8 cellular contexts compared by ENCODE assay signal in the genomic region with DNA sequence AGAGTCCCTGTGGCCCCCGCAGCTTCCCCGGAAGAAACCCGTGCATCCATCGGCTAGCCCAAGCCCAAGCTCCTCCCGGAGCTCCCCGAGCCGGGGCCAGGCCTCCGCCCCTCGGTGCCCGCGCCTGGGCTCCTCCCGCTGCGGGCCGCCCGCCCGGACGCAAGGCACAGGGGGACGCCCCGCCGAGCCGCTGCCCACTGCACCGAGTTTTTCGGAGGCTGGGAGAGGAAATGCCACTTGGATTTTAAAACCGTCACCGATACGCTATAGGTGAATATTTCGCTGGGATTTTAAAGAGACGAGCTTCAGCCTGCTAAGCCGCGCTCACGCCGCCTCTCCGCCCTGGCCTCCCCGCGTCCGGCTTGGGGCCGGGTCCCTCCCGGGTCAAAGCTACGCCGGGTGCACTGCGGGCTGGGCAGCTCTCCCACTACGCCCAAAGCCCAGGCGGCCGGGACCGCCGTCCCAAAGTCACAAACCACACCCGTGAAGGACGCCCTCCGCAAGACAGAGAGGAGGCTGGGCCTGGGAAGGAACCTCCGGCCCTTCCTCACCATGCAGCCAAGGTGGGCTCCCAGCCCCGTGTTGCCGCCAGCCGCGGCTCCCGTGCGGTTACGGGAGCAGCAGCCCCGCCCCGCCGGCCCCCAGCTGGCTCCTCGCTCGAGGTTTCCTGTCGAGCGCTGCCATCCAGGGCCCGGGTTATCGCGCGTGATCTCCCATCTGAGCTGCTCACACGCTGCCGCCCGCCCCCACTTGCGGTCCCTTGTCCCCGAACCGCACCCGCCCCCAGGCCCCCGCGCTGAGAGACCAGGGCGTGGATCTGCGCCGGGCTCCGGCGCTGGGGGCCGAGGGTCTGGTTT.
A peak's percentile ranks its signal among the peaks of the same experiment; 100 is the strongest.
DNase-seq lines count a peak whose midpoint lies in the region; ATAC-seq and TF ChIP-seq lines count a peak whose summit lies in the region.

No MANE protein-coding gene starts in this region.

- no peak for TF ChIP-seq CTCF in AG04449 (IDR thresholded peaks at IDR 0.05; ENCODE audit: insufficient read depth, low read length, missing control alignments)

- no peak for TF ChIP-seq POLR2A in erythroblast (IDR thresholded peaks at IDR 0.05; ENCODE audit: low read length)

- no peaks in the 10 kb centered on the region for H3K36me3 ChIP-seq in muscle layer of colon (ENCODE audit: insufficient read depth, low read length)

- no peaks in the 10 kb centered on the region for H3K27me3 ChIP-seq in muscle layer of colon (ENCODE audit: control insufficient read depth in 1 of 2, insufficient read depth in 2 of 2, low read length in 2 of 2)

- H3K27ac Mint-ChIP-seq in stimulated activated effector memory CD8-positive, alpha-beta T cell treated with anti-CD3 and anti-CD28 coated beads, Interleukin-12 subunit alpha, Interleukin-12 subunit beta, amount 100 ng/mL, for 72 hours = peak overlapping the region; percentile 91

- H3K9ac ChIP-seq in muscle layer of colon (ENCODE audit: low read length) = peak overlapping the region; percentile 80

- CTCF ChIA-PET in AG04449 (lab: Yijun Ruan, JAX) = interaction anchor here (1.0 to 2.8 kb wide), 10 partner anchors 10 to 396 kb away, joined by 3 to 14 read pairs (median 4); no protein-coding TSS in a partner anchor

- POLR2A ChIA-PET in AG04449 (lab: Yijun Ruan, JAX) = interaction anchor here (1.3 kb wide), 1 partner anchor 235 kb away, joined by 3 read pairs; no protein-coding TSS in a partner anchor

- peaks cover 5% of the 10 kb centered on the region for H3K4me1 ChIP-seq in muscle layer of colon (ENCODE audit: insufficient read depth, low read length)

- peak overlapping the region; percentile 86 for H3K27ac ChIP-seq in muscle layer of colon (ENCODE audit: low read depth, low read length)

- peaks cover 67% of the 10 kb centered on the region for H3K4me1 Mint-ChIP-seq in stimulated activated effector memory CD8-positive, alpha-beta T cell treated with anti-CD3 and anti-CD28 coated beads, Interleukin-12 subunit alpha, Interleukin-12 subunit beta, amount 100 ng/mL, for 72 hours

- H3K4me3 Mint-ChIP-seq in stimulated activated effector memory CD8-positive, alpha-beta T cell treated with anti-CD3 and anti-CD28 coated beads, Interleukin-12 subunit alpha, Interleukin-12 subunit beta, amount 100 ng/mL, for 72 hours = peak overlapping the region; percentile 77

- no peaks in the 10 kb centered on the region for H3K9me3 Mint-ChIP-seq in stimulated activated effector memory CD8-positive, alpha-beta T cell treated with anti-CD3 and anti-CD28 coated beads, Interleukin-12 subunit alpha, Interleukin-12 subunit beta, amount 100 ng/mL, for 72 hours

- peaks cover 89% of the 10 kb centered on the region for H3K36me3 Mint-ChIP-seq in stimulated activated effector memory CD8-positive, alpha-beta T cell treated with anti-CD3 and anti-CD28 coated beads, Interleukin-12 subunit alpha, Interleukin-12 subunit beta, amount 100 ng/mL, for 72 hours

- no peaks in the 10 kb centered on the region for H3K9me3 ChIP-seq in muscle layer of colon (ENCODE audit: low read length)

- ATAC-seq in GM18858 (IDR thresholded peaks at IDR 0.05; ENCODE audit: unreplicated experiment) = peak; percentile 39
- ATAC-seq in HG03135 (IDR thresholded peaks at IDR 0.05; ENCODE audit: unreplicated experiment) = peak; percentile 63
- peak; percentile 81 for ATAC-seq in stimulated activated effector memory CD8-positive, alpha-beta T cell treated with anti-CD3 and anti-CD28 coated beads, Interleukin-12 subunit alpha, Interleukin-12 subunit beta, amount 100 ng/mL, for 72 hours

- DNase-seq in AG04449 (ENCODE audit: low read depth, low spot score) (no peak), NOMO-1 treated with DMSO at 0.1 percent for 48 hours (lab: John Stamatoyannopoulos, UW; ENCODE audit: unreplicated experiment) (peak; percentile 40), activated T-cell treated with anti-CD3 and anti-CD28 coated beads for 24 hours (ENCODE audit: low read depth) (peak; percentile 65), erythroblast (lab: John Stamatoyannopoulos, UW) (peak; percentile 77 to 80)
- DNase-seq in stimulated activated effector memory CD8-positive, alpha-beta T cell treated with anti-CD3 and anti-CD28 coated beads, Interleukin-12 subunit alpha, Interleukin-12 subunit beta, amount 100 ng/mL, for 72 hours (ENCODE audit: low spot score in 2 of 2) = peak; percentile 64 to 87

- peak overlapping the region; percentile 66 for H3K4me3 ChIP-seq in AG04449 (ENCODE audit: low read depth, low read length)
- peak overlapping the region; percentile 88 to 94 for H3K4me3 ChIP-seq in muscle layer of colon (ENCODE audit: low read depth in 1 of 2, low read length in 2 of 2)
